ENCODE assay signal across 1 cellular context in the genomic region with DNA sequence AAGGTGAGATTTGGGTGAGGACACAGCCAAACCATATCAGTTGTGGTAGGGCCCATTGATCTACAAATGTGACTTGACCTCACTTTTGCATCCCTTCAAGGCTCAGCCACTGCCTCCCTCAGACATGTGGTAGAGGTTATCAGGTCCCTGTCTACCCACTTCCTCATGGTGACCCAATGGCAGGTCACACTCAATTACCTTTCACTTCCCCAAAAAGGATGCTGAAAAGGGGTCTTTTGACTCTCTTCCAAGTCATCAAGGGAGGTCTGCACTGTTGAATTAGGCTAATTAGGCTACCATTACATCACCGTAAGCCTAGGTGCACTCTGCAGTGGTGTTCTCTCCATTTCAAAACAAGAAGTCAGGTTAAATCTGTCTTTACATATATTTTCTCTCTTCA.
TF ChIP-seq lines count a peak whose summit lies in the region.

No MANE protein-coding gene starts in this region.

TF ChIP-seq in K562, 482 proteins besides CTCF, POLR2A, EP300 and RAD21 (continues in another document):
- TF ChIP-seq ZNF133 (CRISPR knock-in tag; IDR thresholded peaks at IDR 0.05) (no peak), KLF6 (CRISPR knock-in tag; IDR thresholded peaks at IDR 0.05; ENCODE audit: borderline replicate concordance) (0 out of 2 replicates have a peak, but pooled peaks have one; percentile 9), HDAC8 (tag; IDR thresholded peaks at IDR 0.05) (no peak), L3MBTL2 (IDR thresholded peaks at IDR 0.05) (peak; percentile 45; the same call in 1 of the 2 replicates), MECOM (CRISPR knock-in tag; IDR thresholded peaks at IDR 0.05) (no peak), RCOR1 (IDR thresholded peaks at IDR 0.05; ENCODE audit: borderline replicate concordance in 1 of 2, low read depth in 2 of 2, low read length in 2 of 2) (no peak), CTBP1 (IDR thresholded peaks at IDR 0.05; ENCODE audit: borderline replicate concordance) (peak; percentile 85), STAG1 (CRISPR knock-in tag; IDR thresholded peaks at IDR 0.05; ENCODE audit: borderline replicate concordance) (no peak), CBFA2T3 (IDR thresholded peaks at IDR 0.05) (peak; percentile 31; the same call in 1 of the 2 replicates), ID3 (CRISPR knock-in tag; IDR thresholded peaks at IDR 0.05) (no peak), ID3 (tag; IDR thresholded peaks at IDR 0.05) (peak; percentile 44; the same call in 1 of the 2 replicates), CHD7 (IDR thresholded peaks at IDR 0.05; ENCODE audit: low read depth, low read length) (no peak), HINFP (tag; conservative IDR thresholded peaks at IDR 0.05; ENCODE audit: low read depth) (no peak), ZNF77 (CRISPR knock-in tag; IDR thresholded peaks at IDR 0.05) (no peak), FOXA3 (CRISPR knock-in tag; conservative IDR thresholded peaks at IDR 0.05 in 1 of 2, IDR thresholded peaks at IDR 0.05 in 1 of 2) (peak in 1 of 2 experiments; percentile 18; a peak in 1 of 4 replicates), PPARD (CRISPR knock-in tag; IDR thresholded peaks at IDR 0.05) (no peak), FUS (optimal IDR thresholded peaks at IDR 0.05; ENCODE audit: low read depth, low read length) (no peak), DMBX1 (CRISPR knock-in tag; IDR thresholded peaks at IDR 0.05; ENCODE audit: borderline replicate concordance) (0 out of 2 replicates have a peak, but pooled peaks have one; percentile 36), CHD4 (IDR thresholded peaks at IDR 0.05; ENCODE audit: insufficient read depth, insufficient replicate concordance, low read depth, low read length, poor library complexity, severe bottlenecking) (no peak), SREBF2 (CRISPR knock-in tag; IDR thresholded peaks at IDR 0.05) (no peak), NR1H2 (CRISPR knock-in tag; IDR thresholded peaks at IDR 0.05) (no peak), TSHZ1 (CRISPR knock-in tag; IDR thresholded peaks at IDR 0.05) (0 out of 2 replicates have a peak, but pooled peaks have one; percentile 10), ETV6 (IDR thresholded peaks at IDR 0.05; ENCODE audit: borderline replicate concordance in 1 of 2, low read depth in 2 of 2, low read length in 1 of 2) (no peak), ETV6 (CRISPR knock-in tag; IDR thresholded peaks at IDR 0.05; ENCODE audit: borderline replicate concordance) (no peak), SRSF7 (optimal IDR thresholded peaks at IDR 0.05; ENCODE audit: low read depth, low read length) (no peak), ZNF282 (CRISPR knock-in tag; IDR thresholded peaks at IDR 0.05) (no peak), NR4A1 (CRISPR knock-in tag; IDR thresholded peaks at IDR 0.05) (no peak), NR4A1 (tag; IDR thresholded peaks at IDR 0.05) (no peak), NR2C2 (CRISPR knock-in tag; IDR thresholded peaks at IDR 0.05) (no peak), NR2C2 (tag; IDR thresholded peaks at IDR 0.05) (peak; percentile 63; the same call in 1 of the 2 replicates)
- TF ChIP-seq, protein P1, sequence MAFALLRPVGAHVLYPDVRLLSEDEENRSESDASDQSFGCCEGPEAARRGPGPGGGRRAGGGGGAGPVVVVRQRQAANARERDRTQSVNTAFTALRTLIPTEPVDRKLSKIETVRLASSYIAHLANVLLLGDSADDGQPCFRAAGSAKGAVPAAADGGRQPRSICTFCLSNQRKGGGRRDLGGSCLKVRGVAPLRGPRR (CRISPR knock-in tag; IDR thresholded peaks at IDR 0.05): 0 out of 2 replicates have a peak, but pooled peaks have one; percentile 32
- TF ChIP-seq, protein P2, sequence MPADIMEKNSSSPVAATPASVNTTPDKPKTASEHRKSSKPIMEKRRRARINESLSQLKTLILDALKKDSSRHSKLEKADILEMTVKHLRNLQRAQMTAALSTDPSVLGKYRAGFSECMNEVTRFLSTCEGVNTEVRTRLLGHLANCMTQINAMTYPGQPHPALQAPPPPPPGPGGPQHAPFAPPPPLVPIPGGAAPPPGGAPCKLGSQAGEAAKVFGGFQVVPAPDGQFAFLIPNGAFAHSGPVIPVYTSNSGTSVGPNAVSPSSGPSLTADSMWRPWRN (IDR thresholded peaks at IDR 0.05; ENCODE audit: low read depth): 0 out of 2 replicates have a peak, but pooled peaks have one; percentile 57
- TF ChIP-seq, protein P3, sequence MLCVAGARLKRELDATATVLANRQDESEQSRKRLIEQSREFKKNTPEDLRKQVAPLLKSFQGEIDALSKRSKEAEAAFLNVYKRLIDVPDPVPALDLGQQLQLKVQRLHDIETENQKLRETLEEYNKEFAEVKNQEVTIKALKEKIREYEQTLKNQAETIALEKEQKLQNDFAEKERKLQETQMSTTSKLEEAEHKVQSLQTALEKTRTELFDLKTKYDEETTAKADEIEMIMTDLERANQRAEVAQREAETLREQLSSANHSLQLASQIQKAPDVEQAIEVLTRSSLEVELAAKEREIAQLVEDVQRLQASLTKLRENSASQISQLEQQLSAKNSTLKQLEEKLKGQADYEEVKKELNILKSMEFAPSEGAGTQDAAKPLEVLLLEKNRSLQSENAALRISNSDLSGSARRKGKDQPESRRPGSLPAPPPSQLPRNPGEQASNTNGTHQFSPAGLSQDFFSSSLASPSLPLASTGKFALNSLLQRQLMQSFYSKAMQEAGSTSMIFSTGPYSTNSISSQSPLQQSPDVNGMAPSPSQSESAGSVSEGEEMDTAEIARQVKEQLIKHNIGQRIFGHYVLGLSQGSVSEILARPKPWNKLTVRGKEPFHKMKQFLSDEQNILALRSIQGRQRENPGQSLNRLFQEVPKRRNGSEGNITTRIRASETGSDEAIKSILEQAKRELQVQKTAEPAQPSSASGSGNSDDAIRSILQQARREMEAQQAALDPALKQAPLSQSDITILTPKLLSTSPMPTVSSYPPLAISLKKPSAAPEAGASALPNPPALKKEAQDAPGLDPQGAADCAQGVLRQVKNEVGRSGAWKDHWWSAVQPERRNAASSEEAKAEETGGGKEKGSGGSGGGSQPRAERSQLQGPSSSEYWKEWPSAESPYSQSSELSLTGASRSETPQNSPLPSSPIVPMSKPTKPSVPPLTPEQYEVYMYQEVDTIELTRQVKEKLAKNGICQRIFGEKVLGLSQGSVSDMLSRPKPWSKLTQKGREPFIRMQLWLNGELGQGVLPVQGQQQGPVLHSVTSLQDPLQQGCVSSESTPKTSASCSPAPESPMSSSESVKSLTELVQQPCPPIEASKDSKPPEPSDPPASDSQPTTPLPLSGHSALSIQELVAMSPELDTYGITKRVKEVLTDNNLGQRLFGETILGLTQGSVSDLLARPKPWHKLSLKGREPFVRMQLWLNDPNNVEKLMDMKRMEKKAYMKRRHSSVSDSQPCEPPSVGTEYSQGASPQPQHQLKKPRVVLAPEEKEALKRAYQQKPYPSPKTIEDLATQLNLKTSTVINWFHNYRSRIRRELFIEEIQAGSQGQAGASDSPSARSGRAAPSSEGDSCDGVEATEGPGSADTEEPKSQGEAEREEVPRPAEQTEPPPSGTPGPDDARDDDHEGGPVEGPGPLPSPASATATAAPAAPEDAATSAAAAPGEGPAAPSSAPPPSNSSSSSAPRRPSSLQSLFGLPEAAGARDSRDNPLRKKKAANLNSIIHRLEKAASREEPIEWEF (CRISPR knock-in tag; IDR thresholded peaks at IDR 0.05): no peak
